ENCODE assay signal across 33 cellular contexts in the genomic region with DNA sequence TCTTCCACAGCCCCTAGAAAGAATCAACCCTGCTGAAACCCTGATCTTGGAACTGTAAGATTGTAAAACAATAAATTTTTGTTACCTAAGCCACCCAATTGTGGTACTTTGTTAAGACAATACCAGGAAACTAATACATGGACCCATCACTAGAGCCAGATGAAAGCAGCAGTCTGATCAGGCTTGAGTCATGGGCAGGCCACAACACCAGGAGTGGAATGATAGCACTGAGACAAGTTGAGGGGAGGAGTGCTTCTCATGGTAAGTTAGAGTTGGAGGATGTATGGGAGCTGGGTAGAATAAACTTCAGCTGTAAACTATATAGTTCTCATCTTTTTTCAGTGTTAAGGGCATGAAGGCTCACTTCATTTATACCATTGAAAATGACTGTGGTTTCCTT.
"Had no signal": no experiment of that assay in that cellular context is flagged by ENCODE, and none has a peak within 500 bp of the region (broad histone marks: within the 10 kb centered on the region; RNA-seq: fewer than 3 reads in every experiment).

No MANE protein-coding gene starts in this region.

- DNase-seq: activated CD4-positive, alpha-beta T cell treated with anti-CD3 and anti-CD28 coated beads for 48 hours; activated CD4-positive, alpha-beta T cell treated with anti-CD3 and anti-CD28 coated beads, Interleukin-2, amount 50 U/mL, for 48 hours; activated CD8-positive, alpha-beta memory T cell treated with anti-CD3 and anti-CD28 coated beads, Interleukin-2, amount 50 U/mL, for 48 hours; activated gamma-delta T cell treated with Interleukin-2 at 50 U/mL for 16 hours; activated naive CD4-positive, alpha-beta T cell treated with anti-CD3 and anti-CD28 coated beads, Interleukin-2, amount 50 U/mL, for 16 hours; activated T-cell treated with anti-CD3 and anti-CD28 coated beads, Interleukin-2, amount 50 U/mL, for 24 hours; amygdala; central memory CD4-positive, alpha-beta T cell; dermis blood vessel endothelial cell; effector CD4-positive, alpha-beta T cell; head of caudate nucleus; hippocampal formation; kidney; left colon; naive B cell; nephron progenitor cell; pancreas; psoas muscle; sigmoid colon; small intestine; stimulated activated CD4-positive, alpha-beta T cell treated with anti-CD3 and anti-CD28 coated beads, Interleukin-1b, Interleukin-23, amount 100 ng/mL, for 48 hours; stimulated activated CD4-positive, alpha-beta T cell treated with anti-CD3 and anti-CD28 coated beads, Interleukin-4, amount 100 ng/mL, for 4 hours; stimulated activated CD8-positive, alpha-beta memory T cell treated with anti-CD3 and anti-CD28 coated beads, Interleukin-4, amount 100 ng/mL, for 48 hours; stimulated activated naive B cell treated with anti-CD40 and anti-IgM and Interleukin-4, amounts not matched to agents 10 μg/mL and 1 μg/mL and 100 μg/mL, for 72 hours; stomach; T-helper 1 cell; thyroid gland; upper lobe of right lung had no signal

- H3K27me3 Mint-ChIP-seq: activated T-cell treated with anti-CD3 and anti-CD28 coated beads, Interleukin-2, amount 50 U/mL, for 24 hours; naive B cell; stimulated activated naive B cell treated with anti-CD40 and anti-IgM and Interleukin-4, amounts not matched to agents 10 μg/mL and 1 μg/mL and 100 μg/mL, for 72 hours had no signal

- H3K36me3 Mint-ChIP-seq: mesothelial cell of epicardium; naive B cell; stimulated activated naive B cell treated with anti-CD40 and anti-IgM and Interleukin-4, amounts not matched to agents 10 μg/mL and 1 μg/mL and 100 μg/mL, for 72 hours had no signal

- ATAC-seq: activated CD4-positive, CD25-positive, alpha-beta regulatory T cell treated with anti-CD3 and anti-CD28 coated beads, Interleukin-2, amount 50 U/mL, for 24 hours; activated T-helper 17 cell treated with anti-CD3 and anti-CD28 coated beads, Interleukin-2, amount 50 U/mL, for 72 hours; left colon; pancreas; psoas muscle; stimulated activated naive B cell treated with anti-CD40 and anti-IgM and Interleukin-4, amounts not matched to agents 10 μg/mL and 1 μg/mL and 100 μg/mL, for 72 hours; upper lobe of right lung had no signal

- H3K36me3 ChIP-seq: pancreas, sigmoid colon, stomach, thyroid gland, upper lobe of right lung had no signal

- H3K9me3 Mint-ChIP-seq: T-helper 2 cell treated with Interferon-gamma antibody and Interleukin-4, amounts not matched to agents 5 μg/mL and 100 μg/mL, for 36 hours had no signal

- H3K4me3 ChIP-seq: pancreas, psoas muscle, sigmoid colon, stomach, thyroid gland, upper lobe of right lung had no signal

- H3K4me1 ChIP-seq: pancreas, psoas muscle, sigmoid colon, stomach, thyroid gland, upper lobe of right lung had no signal

- H3K4me1 Mint-ChIP-seq: activated T-helper 17 cell treated with anti-CD3 and anti-CD28 coated beads, Interleukin-2, amount 50 U/mL, for 72 hours; mesothelial cell of epicardium; naive B cell; stimulated activated naive B cell treated with anti-CD40 and anti-IgM and Interleukin-4, amounts not matched to agents 10 μg/mL and 1 μg/mL and 100 μg/mL, for 72 hours had no signal

- H3K9me3 ChIP-seq: pancreas, psoas muscle, sigmoid colon, thyroid gland, upper lobe of right lung had no signal

- H3K27ac Mint-ChIP-seq: activated T-cell treated with anti-CD3 and anti-CD28 coated beads, Interleukin-2, amount 50 U/mL, for 24 hours; activated T-helper 17 cell treated with anti-CD3 and anti-CD28 coated beads, Interleukin-2, amount 50 U/mL, for 72 hours; mesothelial cell of epicardium; naive B cell; nephron progenitor cell; stimulated activated naive B cell treated with anti-CD40 and anti-IgM and Interleukin-4, amounts not matched to agents 10 μg/mL and 1 μg/mL and 100 μg/mL, for 72 hours; T-helper 2 cell treated with Interferon-gamma antibody and Interleukin-4, amounts not matched to agents 5 μg/mL and 100 μg/mL, for 36 hours had no signal

- H3K4me3 Mint-ChIP-seq: activated T-cell treated with anti-CD3 and anti-CD28 coated beads, Interleukin-2, amount 50 U/mL, for 24 hours; activated T-helper 17 cell treated with anti-CD3 and anti-CD28 coated beads, Interleukin-2, amount 50 U/mL, for 72 hours; mesothelial cell of epicardium; naive B cell; nephron progenitor cell; stimulated activated naive B cell treated with anti-CD40 and anti-IgM and Interleukin-4, amounts not matched to agents 10 μg/mL and 1 μg/mL and 100 μg/mL, for 72 hours; T-helper 2 cell treated with Interferon-gamma antibody and Interleukin-4, amounts not matched to agents 5 μg/mL and 100 μg/mL, for 36 hours had no signal

- H3K27me3 ChIP-seq: pancreas, sigmoid colon, stomach, thyroid gland, upper lobe of right lung had no signal

- H3K27ac ChIP-seq: pancreas, psoas muscle, sigmoid colon, stomach, thyroid gland, upper lobe of right lung, VCaP had no signal
